Comparison of ENCODE assay signal across 8 cellular contexts in genomic region chr5:172932313-172933017, GRCh38. TPM values are rescaled to one million over a fixed set of nuclear protein-coding genes. Genes with fewer than 3 reads are reported as not detected.
DNase-seq lines count a peak whose midpoint lies in the region; ATAC-seq and TF ChIP-seq lines count a peak whose summit lies in the region.

No MANE protein-coding gene starts in this region.

- H3K4me1 Mint-ChIP-seq in CD14-positive monocyte, result peaks cover 13% of the 10 kb centered on the region

- H3K4me2 ChIP-seq in hepatocyte (no peak overlapping the region), skeletal muscle satellite cell (ENCODE audit: low read length) (peak overlapping the region; percentile 60)

- no peak overlapping the region for H3K4me3 Mint-ChIP-seq in CD14-positive monocyte

- H3K4me1 ChIP-seq in hepatocyte (ENCODE audit: insufficient read depth), result no peaks in the 10 kb centered on the region
- peaks cover 41% of the 10 kb centered on the region for H3K4me1 ChIP-seq in skeletal muscle satellite cell (ENCODE audit: control insufficient read depth, insufficient read depth, low read length)

- peak overlapping the region in 4 of 7 donors; percentile 15 to 82 (median 54) for H3K27ac Mint-ChIP-seq in CD14-positive monocyte

- H3K4me3 ChIP-seq in LNCaP clone FGC (ENCODE audit: low read depth, low read length), result no peak overlapping the region
- H3K4me3 ChIP-seq in hepatocyte, result no peak overlapping the region
- H3K4me3 ChIP-seq in skeletal muscle satellite cell (ENCODE audit: low read length), result no peak overlapping the region

- H2AFZ ChIP-seq in hepatocyte, result no peak overlapping the region

- 19% methylated on average over 22 of the region's 22 CpGs for WGBS in hepatocyte (ENCODE audit: low lambda C conversion rate, missing lambda C conversion rate)

- DNase-seq in CD14-positive monocyte (ENCODE audit: low spot score) (peak; percentile 77), LNCaP clone FGC (ENCODE audit: low read depth) (no peak), T-helper 22 cell (ENCODE audit: low read depth) (peak; percentile 34), anterior cingulate cortex (lab: John Stamatoyannopoulos, UW) (peak in 55 of 58 donors; percentile 18 to 80 (median 52)), hepatocyte (ENCODE audit: low spot score) (peak; percentile 82)

- H3K9me3 Mint-ChIP-seq in CD14-positive monocyte, result no peaks in the 10 kb centered on the region

- TF ChIP-seq CTCF in CD14-positive monocyte (IDR thresholded peaks at IDR 0.05) (peak; percentile 97), LNCaP clone FGC (IDR thresholded peaks at IDR 0.05; ENCODE audit: control insufficient read depth, extremely low read depth, insufficient read depth) (peak; percentile 95), hepatocyte (IDR thresholded peaks at IDR 0.05; ENCODE audit: poor library complexity) (peak; percentile 96)

- no peaks in the 10 kb centered on the region for H3K9me2 ChIP-seq in hepatocyte (replicated peaks; ENCODE audit: insufficient read depth)

- peak overlapping the region; percentile 80 for H3K9ac ChIP-seq in skeletal muscle satellite cell (ENCODE audit: low read depth, low read length)

- H3K27me3 ChIP-seq in hepatocyte (no peaks in the 10 kb centered on the region), skeletal muscle satellite cell (ENCODE audit: control insufficient read depth, insufficient read depth, low read length) (no peaks in the 10 kb centered on the region)

- peaks cover 53 to 57% of the 10 kb centered on the region in 2 donors for H3K36me3 Mint-ChIP-seq in CD14-positive monocyte

- ATAC-seq in GM19395 (IDR thresholded peaks at IDR 0.05; ENCODE audit: unreplicated experiment) (peak; percentile 76), HG02610 (IDR thresholded peaks at IDR 0.05; ENCODE audit: unreplicated experiment) (no peak)

- no peaks in the 10 kb centered on the region for H3K79me2 ChIP-seq in hepatocyte

- H3K36me3 ChIP-seq in hepatocyte (replicated peaks; ENCODE audit: insufficient read depth, low read depth), result no peaks in the 10 kb centered on the region
- H3K36me3 ChIP-seq in skeletal muscle satellite cell (ENCODE audit: insufficient read depth, low read length), result peaks cover 56% of the 10 kb centered on the region

- H3K9me3 ChIP-seq in hepatocyte (ENCODE audit: low read depth) (no peaks in the 10 kb centered on the region), skeletal muscle satellite cell (replicated peaks; ENCODE audit: low read length) (no peaks in the 10 kb centered on the region)

- no peak overlapping the region for H3K27ac ChIP-seq in hepatocyte

- no peaks in the 10 kb centered on the region for H4K20me1 ChIP-seq in hepatocyte (ENCODE audit: insufficient read depth, poor library complexity, severe bottlenecking)

- H3K27me3 Mint-ChIP-seq in CD14-positive monocyte (ENCODE audit: low read depth in 3 of 3), result peaks cover 0 to 2% (median 1%) of the 10 kb centered on the region in 3 donors

- intact Hi-C loops in CD14-positive monocyte (cut with micrococcal nuclease), result loop anchor here (1.0 to 5.0 kb wide), 4 partner anchors 45 to 218 kb away; partner anchors contain the start of gene DUSP1 (in 2 of the 2)

RNA-seq across cellular contexts. Expression of gene RPL26L1, which starts 26.8 kb away (rescaled TPM):
- polyA plus RNA-seq in CD14-positive monocyte (10 to 100 TPM; 58.6 to 60.9 TPM), hepatocyte (55.2 and 69.1 TPM in 2 replicates)
- 48.0 and 51.5 TPM in 2 replicates for total RNA-seq in hepatocyte
- total RNA-seq in skeletal muscle satellite cell (2012; rRNA removed), result 67.7 and 73.2 TPM in 2 replicates

RNA-seq across cellular contexts. Expression of gene ATP6V0E1, which starts 51.1 kb away (rescaled TPM):
- polyA plus RNA-seq in CD14-positive monocyte (100 to 1,000 TPM; 698 to 760 TPM), hepatocyte (631 and 657 TPM in 2 replicates)
- 216 and 283 TPM in 2 replicates for total RNA-seq in hepatocyte
- 162 and 237 TPM in 2 replicates for total RNA-seq in skeletal muscle satellite cell (2012; rRNA removed)
